In the genomic region with DNA sequence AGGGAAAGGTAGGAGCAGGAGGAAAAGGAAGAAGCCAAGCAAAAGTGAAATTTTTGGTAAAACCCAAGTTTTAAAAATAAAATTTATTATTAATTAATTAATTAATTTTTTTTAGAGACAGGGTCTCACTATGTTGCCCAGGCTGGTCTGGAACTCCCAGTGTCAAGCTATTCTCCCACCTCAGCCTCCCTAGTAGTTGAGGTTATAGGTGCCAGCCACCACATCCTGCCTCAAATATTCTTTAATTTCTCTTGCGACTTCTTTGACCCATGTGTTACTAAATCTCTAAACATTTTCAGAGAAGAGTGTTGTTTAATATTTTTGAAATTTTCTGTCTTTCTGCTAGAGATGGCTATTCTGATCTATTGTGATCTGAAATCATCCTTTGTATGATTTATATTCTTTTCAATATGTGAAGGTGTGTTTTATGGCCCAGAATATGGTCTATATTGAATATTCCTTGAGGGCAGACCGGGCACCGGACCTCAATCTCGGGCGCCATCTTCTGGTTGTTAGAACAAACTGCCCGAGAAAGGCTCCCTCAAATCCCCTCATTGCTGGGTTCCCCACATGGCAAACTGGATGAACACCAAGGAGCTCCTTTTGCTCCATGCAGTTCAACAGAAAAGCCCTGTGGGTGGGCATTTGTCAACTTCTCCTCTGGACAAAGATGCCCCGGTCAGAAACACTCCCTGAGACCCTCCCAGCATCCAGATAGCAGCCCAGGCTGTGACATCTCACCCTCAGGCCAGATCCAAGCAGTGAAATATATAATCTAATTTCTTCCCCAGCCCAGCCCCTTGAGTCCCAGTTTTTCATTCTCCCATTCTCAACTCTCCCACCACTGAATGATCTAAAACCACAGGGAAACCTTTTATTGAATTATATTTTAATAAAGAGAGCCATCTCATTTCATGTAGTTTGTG, we compare ENCODE assay signal across 1 cellular context.
TF ChIP-seq lines count a peak whose summit lies in the region.

No MANE protein-coding gene starts in this region.

TF ChIP-seq in WTC11, 78 proteins besides CTCF, POLR2A, EP300 and RAD21 (continued from another document):
- TF ChIP-seq, protein P1, sequence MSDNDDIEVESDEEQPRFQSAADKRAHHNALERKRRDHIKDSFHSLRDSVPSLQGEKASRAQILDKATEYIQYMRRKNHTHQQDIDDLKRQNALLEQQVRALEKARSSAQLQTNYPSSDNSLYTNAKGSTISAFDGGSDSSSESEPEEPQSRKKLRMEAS (CRISPR knock-in tag; IDR thresholded peaks at IDR 0.05) = no peak
- TF ChIP-seq ZNF416 (CRISPR knock-in tag; IDR thresholded peaks at IDR 0.05) (no peak), EMX1 (CRISPR knock-in tag; IDR thresholded peaks at IDR 0.05) (no peak), AR (CRISPR knock-in tag; IDR thresholded peaks at IDR 0.05) (no peak), E2F4 (CRISPR knock-in tag; IDR thresholded peaks at IDR 0.05; ENCODE audit: borderline replicate concordance, low read depth) (no peak), FOXP1 (CRISPR knock-in tag; IDR thresholded peaks at IDR 0.05; ENCODE audit: borderline replicate concordance) (no peak)
- TF ChIP-seq, protein P2, sequence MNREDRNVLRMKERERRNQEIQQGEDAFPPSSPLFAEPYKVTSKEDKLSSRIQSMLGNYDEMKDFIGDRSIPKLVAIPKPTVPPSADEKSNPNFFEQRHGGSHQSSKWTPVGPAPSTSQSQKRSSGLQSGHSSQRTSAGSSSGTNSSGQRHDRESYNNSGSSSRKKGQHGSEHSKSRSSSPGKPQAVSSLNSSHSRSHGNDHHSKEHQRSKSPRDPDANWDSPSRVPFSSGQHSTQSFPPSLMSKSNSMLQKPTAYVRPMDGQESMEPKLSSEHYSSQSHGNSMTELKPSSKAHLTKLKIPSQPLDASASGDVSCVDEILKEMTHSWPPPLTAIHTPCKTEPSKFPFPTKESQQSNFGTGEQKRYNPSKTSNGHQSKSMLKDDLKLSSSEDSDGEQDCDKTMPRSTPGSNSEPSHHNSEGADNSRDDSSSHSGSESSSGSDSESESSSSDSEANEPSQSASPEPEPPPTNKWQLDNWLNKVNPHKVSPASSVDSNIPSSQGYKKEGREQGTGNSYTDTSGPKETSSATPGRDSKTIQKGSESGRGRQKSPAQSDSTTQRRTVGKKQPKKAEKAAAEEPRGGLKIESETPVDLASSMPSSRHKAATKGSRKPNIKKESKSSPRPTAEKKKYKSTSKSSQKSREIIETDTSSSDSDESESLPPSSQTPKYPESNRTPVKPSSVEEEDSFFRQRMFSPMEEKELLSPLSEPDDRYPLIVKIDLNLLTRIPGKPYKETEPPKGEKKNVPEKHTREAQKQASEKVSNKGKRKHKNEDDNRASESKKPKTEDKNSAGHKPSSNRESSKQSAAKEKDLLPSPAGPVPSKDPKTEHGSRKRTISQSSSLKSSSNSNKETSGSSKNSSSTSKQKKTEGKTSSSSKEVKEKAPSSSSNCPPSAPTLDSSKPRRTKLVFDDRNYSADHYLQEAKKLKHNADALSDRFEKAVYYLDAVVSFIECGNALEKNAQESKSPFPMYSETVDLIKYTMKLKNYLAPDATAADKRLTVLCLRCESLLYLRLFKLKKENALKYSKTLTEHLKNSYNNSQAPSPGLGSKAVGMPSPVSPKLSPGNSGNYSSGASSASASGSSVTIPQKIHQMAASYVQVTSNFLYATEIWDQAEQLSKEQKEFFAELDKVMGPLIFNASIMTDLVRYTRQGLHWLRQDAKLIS (CRISPR knock-in tag; IDR thresholded peaks at IDR 0.05; ENCODE audit: borderline replicate concordance) = no peak
TF ChIP-seq in WTC11: peak in this region for 0.
